1 cellular context compared by ENCODE assay signal in genomic region chr2:47751856-47752414, GRCh38.
TF ChIP-seq lines count a peak whose summit lies in the region.

No MANE protein-coding gene starts in this region.

TF ChIP-seq in HepG2, 621 proteins besides CTCF, POLR2A, EP300 and RAD21 (continued from another document):
- TF ChIP-seq ZFP36 (IDR thresholded peaks at IDR 0.05; ENCODE audit: borderline replicate concordance, low read depth, low read length, partially characterized antibody) (no peak), FOSL2 (CRISPR knock-in tag; IDR thresholded peaks at IDR 0.05) (no peak), PRPF4 (IDR thresholded peaks at IDR 0.05; ENCODE audit: low read depth, low read length, poor library complexity, severe bottlenecking) (no peak), PCBP1 (IDR thresholded peaks at IDR 0.05; ENCODE audit: borderline replicate concordance, low read depth, low read length) (no peak), ZNF18 (CRISPR knock-in tag; IDR thresholded peaks at IDR 0.05; ENCODE audit: insufficient replicate concordance) (no peak), ATM (IDR thresholded peaks at IDR 0.05; ENCODE audit: borderline replicate concordance) (no peak), ZNF383 (CRISPR knock-in tag; IDR thresholded peaks at IDR 0.05; ENCODE audit: borderline replicate concordance) (no peak)
- TF ChIP-seq, protein P1, sequence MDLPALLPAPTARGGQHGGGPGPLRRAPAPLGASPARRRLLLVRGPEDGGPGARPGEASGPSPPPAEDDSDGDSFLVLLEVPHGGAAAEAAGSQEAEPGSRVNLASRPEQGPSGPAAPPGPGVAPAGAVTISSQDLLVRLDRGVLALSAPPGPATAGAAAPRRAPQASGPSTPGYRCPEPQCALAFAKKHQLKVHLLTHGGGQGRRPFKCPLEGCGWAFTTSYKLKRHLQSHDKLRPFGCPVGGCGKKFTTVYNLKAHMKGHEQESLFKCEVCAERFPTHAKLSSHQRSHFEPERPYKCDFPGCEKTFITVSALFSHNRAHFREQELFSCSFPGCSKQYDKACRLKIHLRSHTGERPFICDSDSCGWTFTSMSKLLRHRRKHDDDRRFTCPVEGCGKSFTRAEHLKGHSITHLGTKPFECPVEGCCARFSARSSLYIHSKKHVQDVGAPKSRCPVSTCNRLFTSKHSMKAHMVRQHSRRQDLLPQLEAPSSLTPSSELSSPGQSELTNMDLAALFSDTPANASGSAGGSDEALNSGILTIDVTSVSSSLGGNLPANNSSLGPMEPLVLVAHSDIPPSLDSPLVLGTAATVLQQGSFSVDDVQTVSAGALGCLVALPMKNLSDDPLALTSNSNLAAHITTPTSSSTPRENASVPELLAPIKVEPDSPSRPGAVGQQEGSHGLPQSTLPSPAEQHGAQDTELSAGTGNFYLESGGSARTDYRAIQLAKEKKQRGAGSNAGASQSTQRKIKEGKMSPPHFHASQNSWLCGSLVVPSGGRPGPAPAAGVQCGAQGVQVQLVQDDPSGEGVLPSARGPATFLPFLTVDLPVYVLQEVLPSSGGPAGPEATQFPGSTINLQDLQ (CRISPR knock-in tag; IDR thresholded peaks at IDR 0.05), result peak; percentile 27; the same call in 1 of the 2 replicates
- TF ChIP-seq, protein P2, sequence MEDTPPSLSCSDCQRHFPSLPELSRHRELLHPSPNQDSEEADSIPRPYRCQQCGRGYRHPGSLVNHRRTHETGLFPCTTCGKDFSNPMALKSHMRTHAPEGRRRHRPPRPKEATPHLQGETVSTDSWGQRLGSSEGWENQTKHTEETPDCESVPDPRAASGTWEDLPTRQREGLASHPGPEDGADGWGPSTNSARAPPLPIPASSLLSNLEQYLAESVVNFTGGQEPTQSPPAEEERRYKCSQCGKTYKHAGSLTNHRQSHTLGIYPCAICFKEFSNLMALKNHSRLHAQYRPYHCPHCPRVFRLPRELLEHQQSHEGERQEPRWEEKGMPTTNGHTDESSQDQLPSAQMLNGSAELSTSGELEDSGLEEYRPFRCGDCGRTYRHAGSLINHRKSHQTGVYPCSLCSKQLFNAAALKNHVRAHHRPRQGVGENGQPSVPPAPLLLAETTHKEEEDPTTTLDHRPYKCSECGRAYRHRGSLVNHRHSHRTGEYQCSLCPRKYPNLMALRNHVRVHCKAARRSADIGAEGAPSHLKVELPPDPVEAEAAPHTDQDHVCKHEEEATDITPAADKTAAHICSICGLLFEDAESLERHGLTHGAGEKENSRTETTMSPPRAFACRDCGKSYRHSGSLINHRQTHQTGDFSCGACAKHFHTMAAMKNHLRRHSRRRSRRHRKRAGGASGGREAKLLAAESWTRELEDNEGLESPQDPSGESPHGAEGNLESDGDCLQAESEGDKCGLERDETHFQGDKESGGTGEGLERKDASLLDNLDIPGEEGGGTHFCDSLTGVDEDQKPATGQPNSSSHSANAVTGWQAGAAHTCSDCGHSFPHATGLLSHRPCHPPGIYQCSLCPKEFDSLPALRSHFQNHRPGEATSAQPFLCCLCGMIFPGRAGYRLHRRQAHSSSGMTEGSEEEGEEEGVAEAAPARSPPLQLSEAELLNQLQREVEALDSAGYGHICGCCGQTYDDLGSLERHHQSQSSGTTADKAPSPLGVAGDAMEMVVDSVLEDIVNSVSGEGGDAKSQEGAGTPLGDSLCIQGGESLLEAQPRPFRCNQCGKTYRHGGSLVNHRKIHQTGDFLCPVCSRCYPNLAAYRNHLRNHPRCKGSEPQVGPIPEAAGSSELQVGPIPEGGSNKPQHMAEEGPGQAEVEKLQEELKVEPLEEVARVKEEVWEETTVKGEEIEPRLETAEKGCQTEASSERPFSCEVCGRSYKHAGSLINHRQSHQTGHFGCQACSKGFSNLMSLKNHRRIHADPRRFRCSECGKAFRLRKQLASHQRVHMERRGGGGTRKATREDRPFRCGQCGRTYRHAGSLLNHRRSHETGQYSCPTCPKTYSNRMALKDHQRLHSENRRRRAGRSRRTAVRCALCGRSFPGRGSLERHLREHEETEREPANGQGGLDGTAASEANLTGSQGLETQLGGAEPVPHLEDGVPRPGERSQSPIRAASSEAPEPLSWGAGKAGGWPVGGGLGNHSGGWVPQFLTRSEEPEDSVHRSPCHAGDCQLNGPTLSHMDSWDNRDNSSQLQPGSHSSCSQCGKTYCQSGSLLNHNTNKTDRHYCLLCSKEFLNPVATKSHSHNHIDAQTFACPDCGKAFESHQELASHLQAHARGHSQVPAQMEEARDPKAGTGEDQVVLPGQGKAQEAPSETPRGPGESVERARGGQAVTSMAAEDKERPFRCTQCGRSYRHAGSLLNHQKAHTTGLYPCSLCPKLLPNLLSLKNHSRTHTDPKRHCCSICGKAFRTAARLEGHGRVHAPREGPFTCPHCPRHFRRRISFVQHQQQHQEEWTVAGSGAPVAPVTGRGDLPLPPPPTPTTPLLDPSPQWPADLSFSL (CRISPR knock-in tag; IDR thresholded peaks at IDR 0.05), result 0 out of 2 replicates have a peak, but pooled peaks have one; percentile 9
TF ChIP-seq in HepG2: peak in this region for 9.
